20 cellular contexts compared by ENCODE assay signal in genomic region chr16:25027281-25027680, GRCh38.
"Had no signal": no experiment of that assay in that cellular context is flagged by ENCODE, and none has a peak within 500 bp of the region (broad histone marks: within the 10 kb centered on the region; RNA-seq: fewer than 3 reads in every experiment).

No MANE protein-coding gene starts in this region.

- H3K4me3 Mint-ChIP-seq: activated B cell treated with CpG ODN at 0.5 μM for 24 hours; activated CD4-positive, alpha-beta memory T cell treated with anti-CD3 and anti-CD28 coated beads, Interleukin-2, amount 10 ng/mL, durations not matched to agents 7 days and 5 days; activated CD4-positive, alpha-beta T cell treated with anti-CD3 and anti-CD28 coated beads, Interleukin-2, amount 10 ng/mL, durations not matched to agents 7 days and 5 days; activated naive CD8-positive, alpha-beta T cell treated with anti-CD3 and anti-CD28 coated beads, Interleukin-2, amount 10 ng/mL, durations not matched to agents 7 days and 5 days; IgD-negative memory B cell; T-helper 17 cell had no signal

- H3K36me3 Mint-ChIP-seq: activated naive CD8-positive, alpha-beta T cell treated with anti-CD3 and anti-CD28 coated beads, Interleukin-2, amount 10 ng/mL, durations not matched to agents 7 days and 5 days; IgD-negative memory B cell had no signal

- H3K27me3 Mint-ChIP-seq: activated B cell treated with CpG ODN at 0.5 μM for 24 hours; activated CD4-positive, alpha-beta memory T cell treated with anti-CD3 and anti-CD28 coated beads, Interleukin-2, amount 10 ng/mL, durations not matched to agents 7 days and 5 days; activated CD4-positive, alpha-beta T cell treated with anti-CD3 and anti-CD28 coated beads, Interleukin-2, amount 10 ng/mL, durations not matched to agents 7 days and 5 days; activated naive CD8-positive, alpha-beta T cell treated with anti-CD3 and anti-CD28 coated beads, Interleukin-2, amount 10 ng/mL, durations not matched to agents 7 days and 5 days; IgD-negative memory B cell; T-helper 17 cell had no signal

- ATAC-seq: PC-3, T-helper 17 cell had no signal

- DNase-seq: activated B cell treated with CpG ODN at 0.5 μM for 24 hours; activated CD4-positive, alpha-beta memory T cell treated with anti-CD3 and anti-CD28 coated beads, Interleukin-2, amount 10 ng/mL, durations not matched to agents 7 days and 5 days; activated CD4-positive, alpha-beta T cell treated with anti-CD3 and anti-CD28 coated beads for 1 hour; activated CD4-positive, alpha-beta T cell treated with anti-CD3 and anti-CD28 coated beads, Interleukin-2, amount 10 ng/mL, durations not matched to agents 7 days and 5 days; activated naive CD8-positive, alpha-beta T cell treated with anti-CD3 and anti-CD28 coated beads, Interleukin-2, amount 10 ng/mL, durations not matched to agents 7 days and 5 days; activated T-cell treated with anti-CD3 and anti-CD28 coated beads, Interleukin-2, amount 50 U/mL, for 1 hour; aorta; caudate nucleus; MG63; NCI-H1048; NCI-H146; NCI-H187 treated with DMSO at 0.1 percent for 48 hours; NCI-H2081 treated with DMSO at 0.1 percent for 48 hours; NCI-H446; NCI-H524; PC-3; SHP77 treated with DMSO at 0.1 percent for 48 hours; T-helper 17 cell; T-helper 9 cell had no signal

- H3K9me3 Mint-ChIP-seq: activated B cell treated with CpG ODN at 0.5 μM for 24 hours; activated CD4-positive, alpha-beta memory T cell treated with anti-CD3 and anti-CD28 coated beads, Interleukin-2, amount 10 ng/mL, durations not matched to agents 7 days and 5 days; activated CD4-positive, alpha-beta T cell treated with anti-CD3 and anti-CD28 coated beads, Interleukin-2, amount 10 ng/mL, durations not matched to agents 7 days and 5 days; activated naive CD8-positive, alpha-beta T cell treated with anti-CD3 and anti-CD28 coated beads, Interleukin-2, amount 10 ng/mL, durations not matched to agents 7 days and 5 days; IgD-negative memory B cell had no signal

- H3K27ac Mint-ChIP-seq: activated CD4-positive, alpha-beta memory T cell treated with anti-CD3 and anti-CD28 coated beads, Interleukin-2, amount 10 ng/mL, durations not matched to agents 7 days and 5 days; activated CD4-positive, alpha-beta T cell treated with anti-CD3 and anti-CD28 coated beads, Interleukin-2, amount 10 ng/mL, durations not matched to agents 7 days and 5 days; activated naive CD8-positive, alpha-beta T cell treated with anti-CD3 and anti-CD28 coated beads, Interleukin-2, amount 10 ng/mL, durations not matched to agents 7 days and 5 days; T-helper 17 cell had no signal
